ENCODE assay signal across 8 cellular contexts in the genomic region with DNA sequence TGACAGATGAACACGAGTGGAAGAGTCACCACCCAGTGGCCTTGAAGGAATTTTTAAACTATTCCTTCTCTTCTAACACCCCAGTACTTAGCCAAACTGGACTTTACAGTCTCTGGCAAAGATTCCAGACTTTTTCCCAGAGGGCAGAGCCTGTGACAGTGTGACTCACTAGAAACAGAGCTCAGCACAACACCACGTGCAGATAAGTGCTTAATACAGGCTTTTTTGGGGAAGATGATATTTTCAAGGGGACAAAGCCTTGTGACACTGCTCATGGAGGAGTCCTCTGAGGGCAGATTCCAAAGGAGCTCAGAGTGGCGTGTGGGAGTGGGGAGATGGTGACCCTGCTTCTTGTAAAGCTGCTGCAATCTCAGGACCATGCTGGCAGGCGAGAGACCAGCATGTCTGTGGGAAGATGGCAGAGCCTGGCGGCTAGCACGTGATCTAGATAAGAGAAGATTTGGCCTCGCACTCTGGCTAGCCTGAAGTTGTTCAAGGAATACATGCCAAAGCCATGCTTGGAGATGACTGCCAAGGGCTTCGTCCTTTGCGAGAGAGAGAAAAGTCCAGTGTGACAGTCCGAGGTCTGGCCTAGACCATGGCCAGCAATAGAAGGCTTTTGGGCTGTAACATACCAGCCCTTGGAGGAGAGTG. TPM values are rescaled to one million over a fixed set of nuclear protein-coding genes. Genes with fewer than 3 reads are reported as not detected.
DNase-seq lines count a peak whose midpoint lies in the region; ATAC-seq and TF ChIP-seq lines count a peak whose summit lies in the region.

No MANE protein-coding gene starts in this region.

- TF ChIP-seq CTCF in MCF 10A (IDR thresholded peaks at IDR 0.05; ENCODE audit: unreplicated experiment) (no peak), mammary epithelial cell (conservative IDR thresholded peaks at IDR 0.05 in 1 of 2, IDR thresholded peaks at IDR 0.05 in 1 of 2; ENCODE audit: extremely low read depth in 1 of 2, insufficient read depth in 1 of 2, low read depth in 1 of 2, low read length in 2 of 2) (no peak), astrocyte of the spinal cord (IDR thresholded peaks at IDR 0.05; ENCODE audit: low read depth, low read length) (no peak), left lung (IDR thresholded peaks at IDR 0.05) (no peak)

- peaks cover 46% of the 10 kb centered on the region for H3K27me3 Mint-ChIP-seq in MCF 10A (ENCODE audit: insufficient read depth, unreplicated experiment)

- in situ Hi-C loops in mammary epithelial cell (cut with MboI; ENCODE audit: low sequenced_read_pairs in 2 of 2) (no loop called here), astrocyte of the spinal cord (cut with HindIII; ENCODE audit: low sequenced_read_pairs) (no loop called here)

- no peaks in the 10 kb centered on the region for H3K9me3 Mint-ChIP-seq in MCF 10A (ENCODE audit: unreplicated experiment)

- no peak overlapping the region for H2AFZ ChIP-seq in mammary epithelial cell (ENCODE audit: low read depth, low read length)

- H3K4me1 Mint-ChIP-seq in MCF 10A (ENCODE audit: insufficient read depth, unreplicated experiment), result peaks cover 12% of the 10 kb centered on the region

- no peaks in the 10 kb centered on the region for H3K36me3 ChIP-seq in mammary epithelial cell (ENCODE audit: insufficient read depth, low read length)
- H3K36me3 ChIP-seq in left lung, result no peaks in the 10 kb centered on the region
- H3K36me3 ChIP-seq in urinary bladder (ENCODE audit: insufficient read depth), result no peaks in the 10 kb centered on the region

- POLR2A ChIA-PET in MCF 10A (lab: Yijun Ruan, JAX), result interaction anchor here (1.1 to 1.6 kb wide), 4 partner anchors 9 to 64 kb away, joined by 3 to 8 read pairs (median 4); a partner anchor contains a TSS

- H3K36me3 Mint-ChIP-seq in MCF 10A (ENCODE audit: insufficient read depth, unreplicated experiment), result no peaks in the 10 kb centered on the region

- no TSS peak for BruUV-seq in MCF 10A (replicated peaks; lab: Mats Ljungman, UMichigan)
- no TSS peak for BruUV-seq in mammary epithelial cell (replicated peaks; lab: Mats Ljungman, UMichigan)

- intact Hi-C loops in MCF 10A (cut with micrococcal nuclease), result no loop called here
- intact Hi-C loops in mammary epithelial cell (cut with micrococcal nuclease), result no loop called here
- intact Hi-C loops in left lung (cut with DNase I), result loop anchor here in 1 of 2 donors (10.0 kb wide), 1 partner anchor 99 kb away; no protein-coding TSS in a partner anchor

- H3K4me1 ChIP-seq in mammary epithelial cell (ENCODE audit: insufficient read depth, low read length) (peaks cover 11% of the 10 kb centered on the region), left lung (peaks cover 0 to 23% of the 10 kb centered on the region in 2 donors), urinary bladder (ENCODE audit: insufficient read depth) (no peaks in the 10 kb centered on the region)

- DNase-seq in MCF 10A (ENCODE audit: unreplicated experiment) (peak; percentile 54), mammary epithelial cell (no peak), astrocyte of the spinal cord (ENCODE audit: low read depth, low spot score) (peak; percentile 44), left lung (no peak)

- peak overlapping the region; percentile 46 for H3K27ac Mint-ChIP-seq in MCF 10A (ENCODE audit: low read depth, unreplicated experiment)

- H3K4me3 ChIP-seq in mammary epithelial cell (replicated peaks in 1 of 3; ENCODE audit: insufficient read depth in 1 of 3, low read depth in 2 of 3, low read length in 3 of 3), result no peak overlapping the region
- H3K4me3 ChIP-seq in astrocyte of the spinal cord (ENCODE audit: low read depth, low read length), result no peak overlapping the region
- H3K4me3 ChIP-seq in left lung, result no peak overlapping the region
- H3K4me3 ChIP-seq in urinary bladder (ENCODE audit: low read depth, low read length), result no peak overlapping the region

- peak; percentile 56 for ATAC-seq in left lung
- no peak for ATAC-seq in HG03108 (IDR thresholded peaks at IDR 0.05; ENCODE audit: unreplicated experiment)
- ATAC-seq in GM21447 (IDR thresholded peaks at IDR 0.05; ENCODE audit: unreplicated experiment), result no peak
- ATAC-seq in GM18858 (IDR thresholded peaks at IDR 0.05; ENCODE audit: unreplicated experiment), result no peak

- H3K4me3 Mint-ChIP-seq in MCF 10A (ENCODE audit: unreplicated experiment), result no peak overlapping the region

- no peaks in the 10 kb centered on the region for H3K79me2 ChIP-seq in mammary epithelial cell (ENCODE audit: insufficient read depth, low read length)

- no peak overlapping the region for H3K4me2 ChIP-seq in mammary epithelial cell (ENCODE audit: insufficient read depth, low read depth, low read length)

- H3K9ac ChIP-seq in mammary epithelial cell (ENCODE audit: insufficient read depth, low read length), result no peak overlapping the region

- H3K27ac ChIP-seq in mammary epithelial cell (ENCODE audit: insufficient read depth, low read depth, low read length) (no peak overlapping the region), left lung (peak overlapping the region; percentile 70 to 78), urinary bladder (ENCODE audit: low read depth) (peak overlapping the region; percentile 62)

- dilution Hi-C loops in mammary epithelial cell (cut with HindIII; ENCODE audit: low sequenced_read_pairs), result no loop called here

- H4K20me1 ChIP-seq in mammary epithelial cell (ENCODE audit: insufficient read depth, low read length), result no peaks in the 10 kb centered on the region

- H3K27me3 ChIP-seq in mammary epithelial cell (ENCODE audit: insufficient read depth, low read length) (no peaks in the 10 kb centered on the region), left lung (peaks cover 0 to 5% of the 10 kb centered on the region in 2 donors)

- H3K9me3 ChIP-seq in mammary epithelial cell (replicated peaks; ENCODE audit: insufficient read depth, low read length), result no peaks in the 10 kb centered on the region
- H3K9me3 ChIP-seq in left lung, result no peaks in the 10 kb centered on the region

- CTCF ChIA-PET in MCF 10A (lab: Yijun Ruan, JAX), result interaction anchor here (0.6 to 1.9 kb wide), 7 partner anchors 15 to 278 kb away, joined by 3 to 7 read pairs (median 3); no protein-coding TSS in a partner anchor
- CTCF ChIA-PET in mammary epithelial cell (lab: Charles Lee; ENCODE audit: low non-redundant PET), result interaction anchor here (0.6 kb wide), 1 partner anchor 195 kb away, joined by 4 read pairs; no protein-coding TSS in a partner anchor

- WGBS in mammary epithelial cell (ENCODE audit: low coverage, missing lambda C conversion rate), result 20% methylated on average over 3 of the region's 10 CpGs
- 36% methylated on average over 10 of the region's 10 CpGs for WGBS in urinary bladder

RNA-seq across cellular contexts. Expression of a gene that starts 2.4 kb away (rescaled TPM):
- total RNA-seq in MCF 10A (2022) (not detected in 2 replicates), mammary epithelial cell (not detected), left lung (1 to 10 TPM in 1 of 2 donors, under 1 TPM in 1; 0.58 to 1.4 TPM), urinary bladder (2.5 TPM)
- polyA plus RNA-seq in mammary epithelial cell (0.24 TPM), urinary bladder (2.4 TPM)
- polyA minus RNA-seq in mammary epithelial cell, result not detected

RNA-seq across cellular contexts. Expression of a gene that starts 8.5 kb away (rescaled TPM):
- total RNA-seq in MCF 10A (2022) (43.2 and 45.3 TPM in 2 replicates), mammary epithelial cell (10 to 100 TPM; 10.2 to 35.7 TPM), left lung (10 to 100 TPM; 31.2 to 33.1 TPM), urinary bladder (10.8 TPM)
- polyA plus RNA-seq in mammary epithelial cell (41.2 TPM), urinary bladder (26.2 TPM)
- polyA minus RNA-seq in mammary epithelial cell, result 17.4 TPM

Comparison
In these comparisons a context has a peak if more than half of its experiments do, and no peak if none do; other contexts are left out.
1. DNase-seq: peak in MCF 10A (single experiment) and astrocyte of the spinal cord (single experiment); none in mammary epithelial cell (single experiment) and left lung (0 of 2).